ENCODE assay signal across 2 cellular contexts in genomic region chr3:133037440-133037839, GRCh38.
TF ChIP-seq lines count a peak whose summit lies in the region.

No MANE protein-coding gene starts in this region.

TF ChIP-seq in SK-N-SH, 30 proteins besides CTCF, POLR2A, EP300 and RAD21 (continued from another document):
- TF ChIP-seq MXI1 (IDR thresholded peaks at IDR 0.05; ENCODE audit: low read depth, low read length) (no peak), EZH2phosphoT487 (IDR thresholded peaks at IDR 0.05; ENCODE audit: borderline replicate concordance, low read depth) (no peak), YY1 (IDR thresholded peaks at IDR 0.05; ENCODE audit: low read depth) (no peak), POLR2AphosphoS5 (IDR thresholded peaks at IDR 0.05; ENCODE audit: low read depth, low read length) (no peak), TAF1 (IDR thresholded peaks at IDR 0.05; ENCODE audit: borderline replicate concordance, low read depth, low read length) (no peak), CHD2 (IDR thresholded peaks at IDR 0.05; ENCODE audit: low read length, partially characterized antibody) (no peak), TCF12 (IDR thresholded peaks at IDR 0.05) (no peak), RCOR1 (IDR thresholded peaks at IDR 0.05; ENCODE audit: low read length) (no peak)
- TF ChIP-seq, protein P1, sequence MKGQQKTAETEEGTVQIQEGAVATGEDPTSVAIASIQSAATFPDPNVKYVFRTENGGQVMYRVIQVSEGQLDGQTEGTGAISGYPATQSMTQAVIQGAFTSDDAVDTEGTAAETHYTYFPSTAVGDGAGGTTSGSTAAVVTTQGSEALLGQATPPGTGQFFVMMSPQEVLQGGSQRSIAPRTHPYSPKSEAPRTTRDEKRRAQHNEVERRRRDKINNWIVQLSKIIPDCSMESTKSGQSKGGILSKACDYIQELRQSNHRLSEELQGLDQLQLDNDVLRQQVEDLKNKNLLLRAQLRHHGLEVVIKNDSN (IDR thresholded peaks at IDR 0.05; ENCODE audit: borderline replicate concordance, low read depth): no peak
TF ChIP-seq in SK-N-SH: peak in this region for 0.

TF ChIP-seq in SK-N-SH treated with all-trans-retinoic acid at 6 μM for 48 hours, 23 proteins besides CTCF, POLR2A, EP300 and RAD21 (continued from another document):
- TF ChIP-seq PATZ1 (CRISPR knock-in tag; IDR thresholded peaks at IDR 0.05; ENCODE audit: borderline replicate concordance) (no peak), ZNF565 (CRISPR knock-in tag; conservative IDR thresholded peaks at IDR 0.05; ENCODE audit: low read depth) (no peak), TSHZ2 (CRISPR knock-in tag; IDR thresholded peaks at IDR 0.05) (no peak), CSRNP3 (CRISPR knock-in tag; IDR thresholded peaks at IDR 0.05) (no peak), ZFP30 (CRISPR knock-in tag; IDR thresholded peaks at IDR 0.05) (no peak), ZNF70 (CRISPR knock-in tag; IDR thresholded peaks at IDR 0.05) (no peak)
- TF ChIP-seq, protein P2, sequence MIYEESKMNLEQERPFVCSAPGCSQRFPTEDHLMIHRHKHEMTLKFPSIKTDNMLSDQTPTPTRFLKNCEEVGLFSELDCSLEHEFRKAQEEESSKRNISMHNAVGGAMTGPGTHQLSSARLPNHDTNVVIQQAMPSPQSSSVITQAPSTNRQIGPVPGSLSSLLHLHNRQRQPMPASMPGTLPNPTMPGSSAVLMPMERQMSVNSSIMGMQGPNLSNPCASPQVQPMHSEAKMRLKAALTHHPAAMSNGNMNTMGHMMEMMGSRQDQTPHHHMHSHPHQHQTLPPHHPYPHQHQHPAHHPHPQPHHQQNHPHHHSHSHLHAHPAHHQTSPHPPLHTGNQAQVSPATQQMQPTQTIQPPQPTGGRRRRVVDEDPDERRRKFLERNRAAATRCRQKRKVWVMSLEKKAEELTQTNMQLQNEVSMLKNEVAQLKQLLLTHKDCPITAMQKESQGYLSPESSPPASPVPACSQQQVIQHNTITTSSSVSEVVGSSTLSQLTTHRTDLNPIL (CRISPR knock-in tag; IDR thresholded peaks at IDR 0.05; ENCODE audit: low read depth): no peak
